18 cellular contexts compared by ENCODE assay signal in the genomic region with DNA sequence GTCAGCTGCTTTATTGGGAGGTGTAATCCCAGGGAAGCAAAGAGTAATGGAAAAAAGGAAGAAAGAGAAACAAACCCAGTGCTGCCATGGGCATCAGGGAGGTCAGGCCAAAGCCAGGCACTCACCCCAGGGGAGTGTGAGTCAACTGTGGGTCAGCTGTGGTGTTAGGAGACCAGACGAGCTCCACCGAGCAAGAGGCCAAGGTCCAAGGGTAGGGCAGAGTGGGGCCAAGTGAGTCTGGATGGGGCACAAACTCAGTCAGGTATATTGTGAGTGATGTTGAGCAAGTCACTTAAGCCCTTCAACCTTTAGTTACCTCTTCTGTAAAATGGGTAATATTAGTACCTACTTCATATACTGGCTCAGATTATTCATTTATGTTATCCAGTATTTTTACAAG. TPM values are rescaled to one million over a fixed set of nuclear protein-coding genes. Genes with fewer than 3 reads are reported as not detected.
A peak's percentile ranks its signal among the peaks of the same experiment; 100 is the strongest.
DNase-seq lines count a peak whose midpoint lies in the region; ATAC-seq and TF ChIP-seq lines count a peak whose summit lies in the region.
"Had no signal": no experiment of that assay in that cellular context is flagged by ENCODE, and none has a peak within 500 bp of the region (broad histone marks: within the 10 kb centered on the region; RNA-seq: fewer than 3 reads in every experiment).

No MANE protein-coding gene starts in this region.

- TF ChIP-seq POLR2A in right lobe of liver (IDR thresholded peaks at IDR 0.05) (no peak), transverse colon (IDR thresholded peaks at IDR 0.05) (no peak)

- H3K4me3 ChIP-seq in right lobe of liver (no peak overlapping the region), transverse colon (no peak overlapping the region)
- H3K4me3 ChIP-seq: A549 had no signal

- intact Hi-C loops in right lobe of liver (cut with DNase I), result no loop called here
- intact Hi-C loops in transverse colon (cut with DNase I; ENCODE audit: low total_unique reads), result no loop called here

- ATAC-seq in right lobe of liver, result peak; percentile 94 to 99 (median 98)
- ATAC-seq: A549 had no signal

- no peak for TF ChIP-seq EP300 in transverse colon (IDR thresholded peaks at IDR 0.05; ENCODE audit: low read depth)

- 20% methylated on average over 2 of the region's 2 CpGs for WGBS in right lobe of liver (ENCODE audit: insufficient coverage, low coverage, low lambda C conversion rate, missing lambda C conversion rate)
- WGBS in transverse colon (ENCODE audit: low coverage in 1 of 2), 2 donors, result 60% methylated on average over 2 of the region's 2 CpGs; no CpG with 5 or more reads in 1 of the 2 donors

- H3K27ac ChIP-seq in right lobe of liver, result peak overlapping the region in 1 of 3 donors; percentile 52
- no peak overlapping the region for H3K27ac ChIP-seq in transverse colon
- H3K27ac ChIP-seq: 22Rv1, A549, C4-2B, HL-60 had no signal

- H3K36me3 ChIP-seq in right lobe of liver, result no peaks in the 10 kb centered on the region
- no peaks in the 10 kb centered on the region for H3K36me3 ChIP-seq in transverse colon

- H3K4me1 ChIP-seq in right lobe of liver, result peaks cover 0 to 14% (median 0%) of the 10 kb centered on the region in 4 donors
- no peaks in the 10 kb centered on the region for H3K4me1 ChIP-seq in transverse colon
- H3K4me1 ChIP-seq: A549, Caco-2 had no signal

- DNase-seq in Caki2 (ENCODE audit: low read depth) (peak; percentile 12), LHCN-M2 (ENCODE audit: low read depth) (peak; percentile 52), kidney tubule cell (ENCODE audit: low spot score) (peak; percentile 15), right lobe of liver (peak; percentile 73 to 88 (median 85)), NOMO-1 (lab: John Stamatoyannopoulos, UW; ENCODE audit: unreplicated experiment in 2 of 2) (no peak), transverse colon (no peak), mucosa of gallbladder (ENCODE audit: low spot score) (no peak), NCI-H2227 treated with DMSO at 0.1 percent for 48 hours (lab: John Stamatoyannopoulos, UW) (no peak)
- DNase-seq: AML-193; Caco-2; CD4-positive, alpha-beta T cell; DMS79 treated with DMSO at 0.1 percent for 48 hours; GF-D8; HCEC 1CT had no signal

- TF ChIP-seq CTCF in right lobe of liver (IDR thresholded peaks at IDR 0.05) (no peak), transverse colon (IDR thresholded peaks at IDR 0.05) (no peak)

- no peaks in the 10 kb centered on the region for H3K9me3 ChIP-seq in right lobe of liver
- H3K9me3 ChIP-seq in transverse colon, result no peaks in the 10 kb centered on the region
- H3K9me3 ChIP-seq: A549, Caco-2 had no signal

- H3K27me3 ChIP-seq in right lobe of liver (no peaks in the 10 kb centered on the region), transverse colon (no peaks in the 10 kb centered on the region)

- in situ Hi-C loops in Caki2 (cut with HindIII; ENCODE audit: low pct_unique_long_range_greater_than_20kb, low sequenced_read_pairs), result no loop called here
- in situ Hi-C loops in transverse colon (cut with MboI; ENCODE audit: low pct_ligation_motif_present in 1 of 4, low pct_unique_long_range_greater_than_20kb in 1 of 4, low sequenced_read_pairs in 3 of 4), result no loop called here

RNA-seq across cellular contexts. Expression of a gene that starts 30.4 kb away (rescaled TPM):
- total RNA-seq in Caki2 (2014; rRNA removed; shearing (Covaris generic); ENCODE audit: low replicate concordance), result 32.1 and 38.8 TPM in 2 replicates
- total RNA-seq in LHCN-M2 (2014; rRNA removed) (41.9 and 44.0 TPM in 2 replicates), right lobe of liver (10 to 100 TPM; 21.2 to 35.2 (median 27.1) TPM), transverse colon (100 to 1,000 TPM; 102 to 192 (median 128) TPM), mucosa of gallbladder (43.2 TPM)
- polyA plus RNA-seq in LHCN-M2 (2012), result 16.9 TPM

Comparison
In these comparisons a context has a peak if more than half of its experiments do, and no peak if none do; other contexts are left out.
1. DNase-seq: peak in Caki2 (single experiment), LHCN-M2 (single experiment), kidney tubule cell (single experiment) and right lobe of liver (3 of 3); none in NOMO-1 (0 of 2), transverse colon (single experiment), mucosa of gallbladder (single experiment) and NCI-H2227 treated with DMSO at 0.1 percent for 48 hours (single experiment).